ENCODE assay signal across 18 cellular contexts in the genomic region with DNA sequence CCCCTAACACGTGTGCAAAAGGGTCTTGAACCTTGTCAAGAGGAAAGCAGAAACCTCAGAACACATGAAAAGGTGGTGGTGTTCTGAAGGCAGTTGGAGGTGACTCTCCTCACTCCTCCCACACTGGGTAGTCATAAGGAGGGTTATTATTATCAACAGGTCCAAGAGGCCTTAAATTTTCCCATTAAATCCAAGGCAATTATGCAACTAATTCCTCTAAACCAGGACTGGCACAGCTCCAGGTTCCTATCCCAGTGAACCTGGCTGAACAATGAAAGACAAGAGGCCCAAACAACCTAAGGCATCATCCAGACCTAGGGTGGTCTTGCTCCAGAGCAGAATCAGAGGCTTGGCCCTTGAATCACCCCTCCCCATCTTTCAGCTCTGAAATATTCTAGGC.
"Had no signal": no experiment of that assay in that cellular context is flagged by ENCODE, and none has a peak within 500 bp of the region (broad histone marks: within the 10 kb centered on the region; RNA-seq: fewer than 3 reads in every experiment).

No MANE protein-coding gene starts in this region.

- H3K36me3 Mint-ChIP-seq: activated CD4-positive, alpha-beta memory T cell treated with anti-CD3 and anti-CD28 coated beads for 36 hours; activated naive CD4-positive, alpha-beta T cell treated with anti-CD3 and anti-CD28 coated beads, Interleukin-2, amount 10 ng/mL, durations not matched to agents 7 days and 5 days; memory B cell; natural killer cell; stimulated activated naive B cell treated with anti-CD40 and anti-IgM and Interleukin-4, amounts not matched to agents 10 μg/mL and 1 μg/mL and 100 μg/mL, for 72 hours; T-cell had no signal

- H3K27ac ChIP-seq: esophagus muscularis mucosa, left ventricle myocardium inferior had no signal

- H3K4me3 Mint-ChIP-seq: activated CD4-positive, alpha-beta memory T cell treated with anti-CD3 and anti-CD28 coated beads for 36 hours; activated naive CD4-positive, alpha-beta T cell treated with anti-CD3 and anti-CD28 coated beads, Interleukin-2, amount 10 ng/mL, durations not matched to agents 7 days and 5 days; activated T-cell treated with anti-CD3 and anti-CD28 coated beads, Interleukin-2, amount 50 U/mL, for 24 hours; central memory CD8-positive, alpha-beta T cell; memory B cell; natural killer cell; stimulated activated naive B cell treated with anti-CD40 and anti-IgM and Interleukin-4, amounts not matched to agents 10 μg/mL and 1 μg/mL and 100 μg/mL, for 72 hours; T-cell had no signal

- H3K9me3 Mint-ChIP-seq: activated CD4-positive, alpha-beta memory T cell treated with anti-CD3 and anti-CD28 coated beads for 36 hours; activated naive CD4-positive, alpha-beta T cell treated with anti-CD3 and anti-CD28 coated beads, Interleukin-2, amount 10 ng/mL, durations not matched to agents 7 days and 5 days; activated T-cell treated with anti-CD3 and anti-CD28 coated beads, Interleukin-2, amount 50 U/mL, for 24 hours; central memory CD8-positive, alpha-beta T cell; memory B cell; natural killer cell; stimulated activated naive B cell treated with anti-CD40 and anti-IgM and Interleukin-4, amounts not matched to agents 10 μg/mL and 1 μg/mL and 100 μg/mL, for 72 hours; T-cell had no signal

- H3K27ac Mint-ChIP-seq: activated CD4-positive, alpha-beta memory T cell treated with anti-CD3 and anti-CD28 coated beads for 36 hours; activated naive CD4-positive, alpha-beta T cell treated with anti-CD3 and anti-CD28 coated beads, Interleukin-2, amount 10 ng/mL, durations not matched to agents 7 days and 5 days; activated T-cell treated with anti-CD3 and anti-CD28 coated beads, Interleukin-2, amount 50 U/mL, for 24 hours; memory B cell; natural killer cell; stimulated activated naive B cell treated with anti-CD40 and anti-IgM and Interleukin-4, amounts not matched to agents 10 μg/mL and 1 μg/mL and 100 μg/mL, for 72 hours; T-cell had no signal

- DNase-seq: activated CD4-positive, alpha-beta memory T cell treated with anti-CD3 and anti-CD28 coated beads for 36 hours; activated CD4-positive, alpha-beta T cell treated with anti-CD3 and anti-CD28 coated beads for 1 hour; activated naive CD4-positive, alpha-beta T cell treated with anti-CD3 and anti-CD28 coated beads, Interleukin-2, amount 10 ng/mL, durations not matched to agents 7 days and 5 days; activated T-cell treated with anti-CD3 and anti-CD28 coated beads, Interleukin-2, amount 50 U/mL, for 24 hours; effector CD4-positive, alpha-beta T cell; hippocampal formation; left ventricle myocardium inferior; natural killer cell; retina; stimulated activated CD4-positive, alpha-beta T cell treated with anti-CD3 and anti-CD28 coated beads, Interleukin-2, amount 100 ng/mL, for 48 hours; stimulated activated naive B cell treated with anti-CD40 and anti-IgM and Interleukin-4, amounts not matched to agents 10 μg/mL and 1 μg/mL and 100 μg/mL, for 72 hours; T-cell; T1000; trophoblast cell had no signal

- H3K36me3 ChIP-seq: esophagus muscularis mucosa, left ventricle myocardium inferior had no signal

- H3K4me1 ChIP-seq: left ventricle myocardium inferior had no signal

- H3K9me3 ChIP-seq: esophagus muscularis mucosa had no signal

- ATAC-seq: natural killer cell, T-cell had no signal

- H3K27me3 ChIP-seq: esophagus muscularis mucosa had no signal

- H3K4me3 ChIP-seq: coronary artery, esophagus muscularis mucosa, left ventricle myocardium inferior had no signal

- H3K4me1 Mint-ChIP-seq: activated naive CD4-positive, alpha-beta T cell treated with anti-CD3 and anti-CD28 coated beads, Interleukin-2, amount 10 ng/mL, durations not matched to agents 7 days and 5 days; central memory CD8-positive, alpha-beta T cell; memory B cell; natural killer cell; T-cell had no signal
